Comparison of ENCODE assay signal across 35 cellular contexts in the genomic region with DNA sequence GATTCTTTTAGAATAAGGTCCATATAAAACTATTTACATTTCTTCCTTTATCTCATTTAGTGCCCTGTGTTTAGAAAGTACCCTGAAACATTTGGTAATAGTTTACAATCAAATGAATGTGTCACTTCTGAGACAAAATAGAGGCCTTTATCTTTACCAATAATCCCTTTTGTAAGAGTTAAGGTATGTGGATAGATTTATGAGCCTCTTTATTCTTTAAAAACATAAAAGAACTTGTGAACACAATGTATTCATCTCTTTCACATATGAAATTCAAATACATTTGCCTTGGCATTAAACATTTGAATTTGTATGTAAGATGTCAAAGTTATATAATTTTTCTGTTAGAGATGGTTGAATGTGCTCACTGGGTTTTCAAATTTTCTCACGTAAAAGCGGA.
"Had no signal": no experiment of that assay in that cellular context is flagged by ENCODE, and none has a peak within 500 bp of the region (broad histone marks: within the 10 kb centered on the region; RNA-seq: fewer than 3 reads in every experiment).

No MANE protein-coding gene starts in this region.

- H3K27me3 ChIP-seq: MG63 had no signal

- H3K27ac ChIP-seq: KMS-11 had no signal

- DNase-seq: Karpas-422, Kasumi-1, KG1, MG63, MM.1S, MV-4-11, NCI-H1048, NCI-H1092, NCI-H1092 treated with DMSO at 0.1 percent for 48 hours, NCI-H1105, NCI-H1105 treated with DMSO at 0.1 percent for 48 hours, NCI-H1417, NCI-H1417 treated with DMSO at 0.1 percent for 48 hours, NCI-H1436, NCI-H1436 treated with DMSO at 0.1 percent for 48 hours, NCI-H146, NCI-H1694, NCI-H1694 treated with DMSO at 0.1 percent for 48 hours, NCI-H187, NCI-H187 treated with DMSO at 0.1 percent for 48 hours, NCI-H1930, NCI-H2029, NCI-H2029 treated with DMSO at 0.1 percent for 48 hours, NCI-H2081, NCI-H2081 treated with DMSO at 0.1 percent for 48 hours, NCI-H2107, NCI-H2171, NCI-H2171 treated with DMSO at 0.1 percent for 48 hours, NCI-H2227 treated with DMSO at 0.1 percent for 48 hours, NCI-H226, NCI-H345, NCI-H446, NCI-H446 treated with DMSO at 0.1 percent for 48 hours, NCI-H510A had no signal

- H3K36me3 ChIP-seq: MG63 had no signal

- H3K9me3 ChIP-seq: MG63 had no signal

- H3K4me3 ChIP-seq: MG63 had no signal

- H3K4me2 ChIP-seq: KMS-11 had no signal

- H3K9ac ChIP-seq: KMS-11 had no signal
